Comparison of ENCODE assay signal across 1 cellular context in genomic region chr7:73980206-73980605, GRCh38.
TF ChIP-seq lines count a peak whose summit lies in the region.

No MANE protein-coding gene starts in this region.

TF ChIP-seq in HepG2, 621 proteins besides CTCF, POLR2A, EP300 and RAD21 (continued from another document and continues in another):
- TF ChIP-seq LCORL (IDR thresholded peaks at IDR 0.05) (no peak), LCORL (CRISPR knock-in tag; IDR thresholded peaks at IDR 0.05) (peak; percentile 56; the same call in 1 of the 2 replicates), U2AF1 (optimal IDR thresholded peaks at IDR 0.05; ENCODE audit: low read depth, low read length) (no peak), PHB2 (IDR thresholded peaks at IDR 0.05; ENCODE audit: partially characterized antibody) (no peak), NCOA5 (CRISPR knock-in tag; IDR thresholded peaks at IDR 0.05) (no peak), ZNF878 (CRISPR knock-in tag; IDR thresholded peaks at IDR 0.05) (no peak), ZNF318 (CRISPR knock-in tag; IDR thresholded peaks at IDR 0.05) (no peak), HDAC2 (CRISPR knock-in tag; IDR thresholded peaks at IDR 0.05) (0 out of 2 replicates have a peak, but pooled peaks have one; percentile 45), HIC2 (CRISPR knock-in tag; IDR thresholded peaks at IDR 0.05; ENCODE audit: low read depth) (no peak), CENPBD1 (CRISPR knock-in tag; IDR thresholded peaks at IDR 0.05; ENCODE audit: borderline replicate concordance, low read depth) (no peak), ZFP90 (CRISPR knock-in tag; IDR thresholded peaks at IDR 0.05; ENCODE audit: borderline replicate concordance) (no peak), XBP1 (CRISPR knock-in tag; IDR thresholded peaks at IDR 0.05) (no peak), DBP (CRISPR knock-in tag; IDR thresholded peaks at IDR 0.05; ENCODE audit: not compliant biosample characterization) (no peak), KLF16 (CRISPR knock-in tag; IDR thresholded peaks at IDR 0.05) (no peak), MAFG (CRISPR knock-in tag; IDR thresholded peaks at IDR 0.05) (no peak), KAT8 (CRISPR knock-in tag; IDR thresholded peaks at IDR 0.05) (no peak), CCAR2 (optimal IDR thresholded peaks at IDR 0.05; ENCODE audit: low read depth, low read length) (no peak), E2F2 (CRISPR knock-in tag; IDR thresholded peaks at IDR 0.05; ENCODE audit: borderline replicate concordance) (no peak), STAT6 (CRISPR knock-in tag; IDR thresholded peaks at IDR 0.05; ENCODE audit: borderline replicate concordance) (no peak), NR2F2 (IDR thresholded peaks at IDR 0.05; ENCODE audit: borderline replicate concordance, low read depth) (no peak), HMGA1 (CRISPR knock-in tag; conservative IDR thresholded peaks at IDR 0.05) (no peak), ZNF558 (CRISPR knock-in tag; IDR thresholded peaks at IDR 0.05; ENCODE audit: borderline replicate concordance) (no peak), ZNF354B (CRISPR knock-in tag; IDR thresholded peaks at IDR 0.05) (no peak), ZNF335 (CRISPR knock-in tag; IDR thresholded peaks at IDR 0.05) (no peak), POLR2AphosphoS5 (IDR thresholded peaks at IDR 0.05; ENCODE audit: low read depth, low read length) (no peak), NBN (conservative IDR thresholded peaks at IDR 0.05) (no peak), ZBTB33 (CRISPR knock-in tag; IDR thresholded peaks at IDR 0.05) (no peak), SNAPC5 (CRISPR knock-in tag; IDR thresholded peaks at IDR 0.05; ENCODE audit: borderline replicate concordance) (no peak), HMG20A (CRISPR knock-in tag; IDR thresholded peaks at IDR 0.05; ENCODE audit: borderline replicate concordance) (peak; percentile 33; the same call in 1 of the 2 replicates), ZNF564 (CRISPR knock-in tag; IDR thresholded peaks at IDR 0.05) (no peak), BCL3 (CRISPR knock-in tag; IDR thresholded peaks at IDR 0.05) (no peak), ZNF614 (CRISPR knock-in tag; IDR thresholded peaks at IDR 0.05; ENCODE audit: borderline replicate concordance) (no peak), IKZF1 (IDR thresholded peaks at IDR 0.05) (no peak), MLX (CRISPR knock-in tag; IDR thresholded peaks at IDR 0.05) (no peak), NFIC (IDR thresholded peaks at IDR 0.05; ENCODE audit: low read length) (no peak), HNRNPUL1 (IDR thresholded peaks at IDR 0.05; ENCODE audit: low read depth, low read length) (no peak), SALL1 (CRISPR knock-in tag; IDR thresholded peaks at IDR 0.05) (peak; percentile 72), NFE2L2 (IDR thresholded peaks at IDR 0.05; ENCODE audit: low read length) (no peak), SNRNP70 (IDR thresholded peaks at IDR 0.05; ENCODE audit: low read depth, low read length) (no peak), ZMYM2 (CRISPR knock-in tag; IDR thresholded peaks at IDR 0.05) (peak; percentile 84), ZNF414 (CRISPR knock-in tag; IDR thresholded peaks at IDR 0.05) (0 out of 2 replicates have a peak, but pooled peaks have one; percentile 25), EHMT2 (IDR thresholded peaks at IDR 0.05; ENCODE audit: borderline replicate concordance, low read depth, low read length) (no peak), ZSCAN30 (CRISPR knock-in tag; IDR thresholded peaks at IDR 0.05) (no peak), ATF5 (CRISPR knock-in tag; IDR thresholded peaks at IDR 0.05; ENCODE audit: low read depth) (no peak)
